1 cellular context compared by ENCODE assay signal in genomic region chr2:120252207-120253020, GRCh38.
TF ChIP-seq lines count a peak whose summit lies in the region.

RALB (plus strand) TSS chr2:120252852; CDS start chr2:120278665, 25,813 bp downstream.

TF ChIP-seq in HepG2, 621 proteins besides CTCF, POLR2A, EP300 and RAD21 (continued from another document and continues in another):
- TF ChIP-seq ZNF281 (CRISPR knock-in tag; IDR thresholded peaks at IDR 0.05; ENCODE audit: borderline replicate concordance) (peak; percentile 18; the same call in 1 of the 2 replicates), THAP11 (CRISPR knock-in tag; IDR thresholded peaks at IDR 0.05) (peak; percentile 8; the same call in 1 of the 2 replicates), AKAP8 (CRISPR knock-in tag; IDR thresholded peaks at IDR 0.05) (no peak; the same call in 1 of the 2 replicates), ZNF777 (CRISPR knock-in tag; IDR thresholded peaks at IDR 0.05) (no peak), THAP7 (CRISPR knock-in tag; IDR thresholded peaks at IDR 0.05) (no peak), SYNCRIP (IDR thresholded peaks at IDR 0.05; ENCODE audit: insufficient read depth, low read depth, low read length) (no peak), MXD3 (CRISPR knock-in tag; IDR thresholded peaks at IDR 0.05) (peak; percentile 35), ZNF816 (CRISPR knock-in tag; IDR thresholded peaks at IDR 0.05; ENCODE audit: borderline replicate concordance) (no peak), ZNF7 (CRISPR knock-in tag; IDR thresholded peaks at IDR 0.05) (no peak), ZBTB46 (CRISPR knock-in tag; IDR thresholded peaks at IDR 0.05; ENCODE audit: borderline replicate concordance) (no peak), MLXIP (CRISPR knock-in tag; IDR thresholded peaks at IDR 0.05; ENCODE audit: borderline replicate concordance) (no peak), NCOA5 (CRISPR knock-in tag; IDR thresholded peaks at IDR 0.05) (no peak), DMTF1 (CRISPR knock-in tag; IDR thresholded peaks at IDR 0.05) (no peak), ZFP36L2 (CRISPR knock-in tag; IDR thresholded peaks at IDR 0.05) (no peak), ZFP90 (CRISPR knock-in tag; IDR thresholded peaks at IDR 0.05; ENCODE audit: borderline replicate concordance) (peak; percentile 49; the same call in 1 of the 2 replicates), SMARCE1 (IDR thresholded peaks at IDR 0.05; ENCODE audit: borderline replicate concordance) (no peak), BATF2 (CRISPR knock-in tag; IDR thresholded peaks at IDR 0.05) (no peak), KMT2A (CRISPR knock-in tag; IDR thresholded peaks at IDR 0.05) (peak; percentile 73; the same call in 1 of the 2 replicates), HOXA9 (CRISPR knock-in tag; IDR thresholded peaks at IDR 0.05; ENCODE audit: borderline replicate concordance) (no peak), ZFP1 (CRISPR knock-in tag; IDR thresholded peaks at IDR 0.05) (no peak), WIZ (CRISPR knock-in tag; IDR thresholded peaks at IDR 0.05) (no peak), MIXL1 (CRISPR knock-in tag; IDR thresholded peaks at IDR 0.05) (no peak), ZNF382 (CRISPR knock-in tag; IDR thresholded peaks at IDR 0.05; ENCODE audit: borderline replicate concordance) (no peak), DPF2 (CRISPR knock-in tag; IDR thresholded peaks at IDR 0.05; ENCODE audit: borderline replicate concordance, low read depth) (no peak), XBP1 (CRISPR knock-in tag; IDR thresholded peaks at IDR 0.05) (no peak), NFE2L1 (CRISPR knock-in tag; IDR thresholded peaks at IDR 0.05; ENCODE audit: borderline replicate concordance) (no peak), ZNF691 (CRISPR knock-in tag; IDR thresholded peaks at IDR 0.05; ENCODE audit: borderline replicate concordance, low read depth) (no peak), ATM (IDR thresholded peaks at IDR 0.05; ENCODE audit: borderline replicate concordance) (no peak), SOX13 (IDR thresholded peaks at IDR 0.05) (no peak), SOX13 (CRISPR knock-in tag; conservative IDR thresholded peaks at IDR 0.05 in 1 of 2, IDR thresholded peaks at IDR 0.05 in 1 of 2) (peak in 1 of 2 experiments; percentile 41; a peak in 1 of 4 replicates), CHD4 (IDR thresholded peaks at IDR 0.05; ENCODE audit: borderline replicate concordance, low read length) (no peak), ZNF572 (CRISPR knock-in tag; IDR thresholded peaks at IDR 0.05) (peak; percentile 68; the same call in 1 of the 2 replicates), ZFY (CRISPR knock-in tag; IDR thresholded peaks at IDR 0.05) (no peak), ZNF337 (CRISPR knock-in tag; IDR thresholded peaks at IDR 0.05; ENCODE audit: borderline replicate concordance, low read depth) (no peak), DZIP1 (CRISPR knock-in tag; IDR thresholded peaks at IDR 0.05) (no peak), CREM (IDR thresholded peaks at IDR 0.05) (peak; percentile 38; the same call in 1 of the 2 replicates), CREM (CRISPR knock-in tag; IDR thresholded peaks at IDR 0.05) (no peak), GABPB1 (CRISPR knock-in tag; IDR thresholded peaks at IDR 0.05) (peak; percentile 71), FOXK2 (IDR thresholded peaks at IDR 0.05) (no peak), ZNF280B (CRISPR knock-in tag; IDR thresholded peaks at IDR 0.05; ENCODE audit: borderline replicate concordance) (no peak), SP1 (IDR thresholded peaks at IDR 0.05) (no peak), SP1 (CRISPR knock-in tag; IDR thresholded peaks at IDR 0.05) (peak; percentile 98), ZNF768 (CRISPR knock-in tag; IDR thresholded peaks at IDR 0.05) (peak; percentile 61; the same call in 1 of the 2 replicates), PPARG (CRISPR knock-in tag; conservative IDR thresholded peaks at IDR 0.05) (no peak), ZNF17 (CRISPR knock-in tag; IDR thresholded peaks at IDR 0.05) (no peak), IRF2 (CRISPR knock-in tag; IDR thresholded peaks at IDR 0.05) (no peak), ARID3A (IDR thresholded peaks at IDR 0.05; ENCODE audit: low read depth, low read length) (0 out of 2 replicates have a peak, but pooled peaks have one; percentile 6), AGO2 (optimal IDR thresholded peaks at IDR 0.05; ENCODE audit: low read depth, low read length) (no peak), NRL (CRISPR knock-in tag; IDR thresholded peaks at IDR 0.05; ENCODE audit: borderline replicate concordance) (no peak; the same call in 1 of the 2 replicates)
